ENCODE assay signal across 8 cellular contexts in the genomic region with DNA sequence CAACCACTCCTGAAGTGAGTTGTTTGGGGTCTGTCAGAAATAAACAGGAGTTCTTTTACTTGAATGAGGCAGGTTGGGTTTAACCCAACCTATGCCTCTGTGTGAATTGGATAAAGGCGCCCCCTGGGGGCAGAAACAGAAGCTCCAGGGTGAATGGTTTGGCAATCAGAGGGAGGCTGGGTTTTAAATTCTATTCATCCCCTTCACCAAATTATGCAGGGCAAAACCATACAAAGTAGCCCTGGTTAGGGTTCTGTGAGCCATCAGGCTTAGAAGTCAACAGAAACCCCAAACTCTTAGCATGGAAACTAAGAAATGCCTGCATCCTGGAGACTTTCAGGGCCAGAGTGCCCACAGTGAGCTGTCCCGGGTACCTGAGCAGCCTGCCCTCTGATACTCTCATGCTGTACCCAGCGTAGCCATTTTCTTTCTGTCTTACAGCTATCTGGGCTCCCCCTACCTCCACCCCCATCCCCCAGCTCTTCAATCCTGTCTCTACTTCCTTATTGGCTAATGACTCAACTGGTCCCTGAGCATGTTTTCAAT.
DNase-seq lines count a peak whose midpoint lies in the region; ATAC-seq and TF ChIP-seq lines count a peak whose summit lies in the region.

No MANE protein-coding gene starts in this region.

- DNase-seq in NCI-H1436 (lab: John Stamatoyannopoulos, UW) (peak; percentile 7), NCI-H1436 treated with DMSO at 0.1 percent for 48 hours (lab: John Stamatoyannopoulos, UW) (no peak), iPS-NIHi7 (ENCODE audit: extremely low spot score) (peak; percentile 62), occipital lobe (lab: John Stamatoyannopoulos, UW) (no peak)
- peak; percentile 68 for DNase-seq in activated naive CD8-positive, alpha-beta T cell treated with anti-CD3 and anti-CD28 coated beads, Interleukin-2, amount 10 ng/mL, durations not matched to agents 7 days and 5 days
- DNase-seq in stimulated activated CD4-positive, alpha-beta T cell treated with anti-CD3 and anti-CD28 coated beads, TNF-alpha, amount 100 ng/mL, for 1 hour (ENCODE audit: low read depth in 3 of 3, low spot score in 1 of 3) = peak; percentile 21 to 68 (median 34)

- POLR2A ChIA-PET in activated naive CD8-positive, alpha-beta T cell treated with anti-CD3 and anti-CD28 coated beads, Interleukin-2, amount 10 ng/mL, durations not matched to agents 7 days and 5 days (lab: Charles Lee) = interaction anchor here (0.5 to 0.6 kb wide), 2 partner anchors 11 to 12 kb away, joined by 4 to 6 read pairs; no protein-coding TSS in a partner anchor

- H3K27ac Mint-ChIP-seq in activated naive CD8-positive, alpha-beta T cell treated with anti-CD3 and anti-CD28 coated beads, Interleukin-2, amount 10 ng/mL, durations not matched to agents 7 days and 5 days = no peak overlapping the region

- H3K27me3 Mint-ChIP-seq in activated naive CD8-positive, alpha-beta T cell treated with anti-CD3 and anti-CD28 coated beads, Interleukin-2, amount 10 ng/mL, durations not matched to agents 7 days and 5 days = peaks cover 27% of the 10 kb centered on the region

- H3K9me3 Mint-ChIP-seq in activated naive CD8-positive, alpha-beta T cell treated with anti-CD3 and anti-CD28 coated beads, Interleukin-2, amount 10 ng/mL, durations not matched to agents 7 days and 5 days = no peaks in the 10 kb centered on the region

- H3K4me3 Mint-ChIP-seq in activated naive CD8-positive, alpha-beta T cell treated with anti-CD3 and anti-CD28 coated beads, Interleukin-2, amount 10 ng/mL, durations not matched to agents 7 days and 5 days = no peak overlapping the region

- peak; percentile 63 for ATAC-seq in HG02981 (IDR thresholded peaks at IDR 0.05; ENCODE audit: unreplicated experiment)
- peak; percentile 82 for ATAC-seq in SK-N-SH treated with all-trans-retinoic acid at 6 μM for 48 hours
- ATAC-seq in activated naive CD8-positive, alpha-beta T cell treated with anti-CD3 and anti-CD28 coated beads, Interleukin-2, amount 10 ng/mL, durations not matched to agents 7 days and 5 days (ENCODE audit: low read depth) = peak; percentile 78

- H3K36me3 Mint-ChIP-seq in activated naive CD8-positive, alpha-beta T cell treated with anti-CD3 and anti-CD28 coated beads, Interleukin-2, amount 10 ng/mL, durations not matched to agents 7 days and 5 days = no peaks in the 10 kb centered on the region

- no peaks in the 10 kb centered on the region for H3K4me1 Mint-ChIP-seq in activated naive CD8-positive, alpha-beta T cell treated with anti-CD3 and anti-CD28 coated beads, Interleukin-2, amount 10 ng/mL, durations not matched to agents 7 days and 5 days

TF ChIP-seq in SK-N-SH treated with all-trans-retinoic acid at 6 μM for 48 hours, 23 proteins besides CTCF, POLR2A, EP300 and RAD21:
- TF ChIP-seq ESRRG (CRISPR knock-in tag; IDR thresholded peaks at IDR 0.05) (no peak), ZNF565 (CRISPR knock-in tag; conservative IDR thresholded peaks at IDR 0.05; ENCODE audit: low read depth) (no peak), TOX (CRISPR knock-in tag; IDR thresholded peaks at IDR 0.05; ENCODE audit: borderline replicate concordance) (no peak), ZNF70 (CRISPR knock-in tag; IDR thresholded peaks at IDR 0.05) (no peak), RARB (CRISPR knock-in tag; IDR thresholded peaks at IDR 0.05) (no peak)

Comparison
In these comparisons a context has a peak if more than half of its experiments do, and no peak if none do; other contexts are left out.
1. DNase-seq: peak in NCI-H1436 (single experiment), activated naive CD8-positive, alpha-beta T cell treated with anti-CD3 and anti-CD28 coated beads, Interleukin-2, amount 10 ng/mL, durations not matched to agents 7 days and 5 days (single experiment), iPS-NIHi7 (single experiment) and stimulated activated CD4-positive, alpha-beta T cell treated with anti-CD3 and anti-CD28 coated beads, TNF-alpha, amount 100 ng/mL, for 1 hour (3 of 3); none in NCI-H1436 treated with DMSO at 0.1 percent for 48 hours (single experiment) and occipital lobe (single experiment).
2. Peak in every context shown above with its lines, with median percentiles within 50 percentile points of each other: ATAC-seq.